Comparison of ENCODE assay signal across 8 cellular contexts in genomic region chr15:96326551-96327154, GRCh38. TPM values are rescaled to one million over a fixed set of nuclear protein-coding genes. Genes with fewer than 3 reads are reported as not detected.
DNase-seq lines count a peak whose midpoint lies in the region; ATAC-seq, FAIRE-seq and TF ChIP-seq lines count a peak whose summit lies in the region.

No MANE protein-coding gene starts in this region.

- H3K27me3 ChIP-seq in GM12878 (replicated peaks in 1 of 2; ENCODE audit: control insufficient read depth in 2 of 2, insufficient read depth in 2 of 2, low read length in 1 of 2) (peaks cover 0 to 26% of the 10 kb centered on the region in 2 experiments; a peak in 2 of 4 replicates), left lung (peaks cover 15 to 98% of the 10 kb centered on the region in 2 donors), uterus (no peaks in the 10 kb centered on the region)

- FAIRE-seq in GM12878 (lab: Jason Lieb, UNC), result no peak

- H3K4me1 ChIP-seq in GM12878 (ENCODE audit: control insufficient read depth, insufficient read depth, low read length) (peaks cover 6% of the 10 kb centered on the region; the same call in 1 of the 2 replicates), left lung (peaks cover 0 to 10% of the 10 kb centered on the region in 2 donors), uterus (no peaks in the 10 kb centered on the region)

- WGBS in GM12878 (ENCODE audit: insufficient coverage, insufficient replicate concordance, low lambda C conversion rate, missing lambda C conversion rate), result 26% methylated on average over 30 of the region's 32 CpGs

- H3K79me2 ChIP-seq in GM12878 (ENCODE audit: control insufficient read depth, insufficient read depth, low read length), result no peaks in the 10 kb centered on the region

- DNase-seq in AML-193 (lab: John Stamatoyannopoulos, UW), result peak; percentile 71 to 81
- no peak for DNase-seq in LNCaP clone FGC (ENCODE audit: low read depth)
- no peak for DNase-seq in GM12878 (ENCODE audit: low read depth, low spot score)
- DNase-seq in left lung, result peak; percentile 46 to 83
- peak; percentile 63 to 69 for DNase-seq in uterus
- DNase-seq in posterior vena cava (ENCODE audit: low spot score), result no peak
- no peak for DNase-seq in stimulated activated CD4-positive, alpha-beta T cell treated with anti-CD3 and anti-CD28 coated beads, Interleukin-4, amount 100 ng/mL, for 1 hour
- DNase-seq in SHP77 (lab: John Stamatoyannopoulos, UW), result no peak

- SMC1A ChIA-PET in GM12878 (lab: Charles Lee; ENCODE audit: uncharacterized antibody, unreplicated experiment), result interaction anchor here (0.6 to 7.4 kb wide), 54 partner anchors 9 to 1067 kb away, joined by 3 to 105 read pairs (median 5); no protein-coding TSS in a partner anchor

- H3K4me3 ChIP-seq in LNCaP clone FGC (ENCODE audit: low read depth, low read length) (peak overlapping the region; percentile 73), GM12878 (peak overlapping the region; percentile 55), left lung (peak overlapping the region; percentile 40 to 41), uterus (peak overlapping the region; percentile 69 to 79)

- no peaks in the 10 kb centered on the region; the same call in 2 of the 3 replicates for H3K9me3 ChIP-seq in GM12878 (replicated peaks; ENCODE audit: control insufficient read depth, insufficient read depth, low read length)
- H3K9me3 ChIP-seq in left lung, result no peaks in the 10 kb centered on the region
- H3K9me3 ChIP-seq in uterus, result no peaks in the 10 kb centered on the region

- TF ChIP-seq POLR2A in GM12878 (IDR thresholded peaks at IDR 0.05; ENCODE audit: low read depth, low read length) (no peak), uterus (IDR thresholded peaks at IDR 0.05) (peak in 1 of 2 donors; percentile 27)

- H3K27ac ChIP-seq in GM12878 (ENCODE audit: control insufficient read depth, insufficient read depth) (0 out of 2 replicates have a peak overlapping the region, but pooled peaks have one; percentile 25), left lung (peak overlapping the region; percentile 78 to 94), uterus (peak overlapping the region; percentile 98 to 100)

- H3K4me2 ChIP-seq in GM12878 (ENCODE audit: control insufficient read depth, insufficient read depth), result peak overlapping the region; percentile 74

- intact Hi-C loops in GM12878 (cut with micrococcal nuclease; ENCODE audit: unreplicated experiment), result loop anchor here (1.0 to 5.0 kb wide), 8 partner anchors 19 to 911 kb away; no protein-coding TSS in a partner anchor
- intact Hi-C loops in left lung (cut with DNase I), result loop anchor here in 1 of 2 donors (10.0 kb wide), 1 partner anchor 1042 kb away; no protein-coding TSS in a partner anchor
- intact Hi-C loops in uterus (cut with DNase I; ENCODE audit: low total_unique reads), result loop anchor here (10.0 kb wide), 2 partner anchors 142 to 1062 kb away; no protein-coding TSS in a partner anchor
- intact Hi-C loops in posterior vena cava (cut with DNase I), result loop anchor here (5.0 to 10.0 kb wide), 4 partner anchors 162 to 1064 kb away; no protein-coding TSS in a partner anchor

- TF ChIP-seq RAD21 in GM12878 (IDR thresholded peaks at IDR 0.05; ENCODE audit: insufficient read depth, low read depth, low read length), result no peak

- TF ChIP-seq CTCF in LNCaP clone FGC (IDR thresholded peaks at IDR 0.05; ENCODE audit: control insufficient read depth, extremely low read depth, insufficient read depth), result no peak
- TF ChIP-seq CTCF in GM12878 (IDR thresholded peaks at IDR 0.05 in 2 of 3, conservative IDR thresholded peaks at IDR 0.05 in 1 of 3; ENCODE audit: control insufficient read depth in 2 of 3, extremely low read depth in 1 of 3, insufficient read depth in 1 of 3, low read depth in 3 of 3, low read length in 3 of 3), result no peak
- TF ChIP-seq CTCF in left lung (IDR thresholded peaks at IDR 0.05), result no peak
- TF ChIP-seq CTCF in uterus (IDR thresholded peaks at IDR 0.05), result no peak

- TF ChIP-seq EP300 in GM12878 (IDR thresholded peaks at IDR 0.05; ENCODE audit: borderline replicate concordance in 1 of 2, control insufficient read depth in 1 of 2, low read depth in 2 of 2, low read length in 2 of 2), result no peak

- CTCF ChIA-PET in GM12878 (lab: Yijun Ruan, JAX), result interaction anchor here (0.6 to 7.2 kb wide), 43 partner anchors 9 to 1657 kb away, joined by 3 to 212 read pairs (median 4); no protein-coding TSS in a partner anchor

- peak overlapping the region; percentile 46 for H2AFZ ChIP-seq in GM12878 (ENCODE audit: control insufficient read depth, low read depth, low read length)

- H3K36me3 ChIP-seq in GM12878 (ENCODE audit: control insufficient read depth in 2 of 2, insufficient read depth in 2 of 2, low read length in 1 of 2) (no peaks in the 10 kb centered on the region), left lung (no peaks in the 10 kb centered on the region), uterus (no peaks in the 10 kb centered on the region)

- in situ Hi-C loops in GM12878 (cut with MboI), result loop anchor here (10.0 kb wide), 1 partner anchor 908 kb away; no protein-coding TSS in a partner anchor

- TSS peak; percentile 60 for BruUV-seq in GM12878 (replicated peaks; lab: Mats Ljungman, UMichigan)

- H4K20me1 ChIP-seq in GM12878 (ENCODE audit: control insufficient read depth, insufficient read depth), result no peaks in the 10 kb centered on the region

- H3K9ac ChIP-seq in GM12878 (ENCODE audit: control insufficient read depth, insufficient read depth, low read length), result no peak overlapping the region; the same call in 1 of the 2 replicates

- RAD21 ChIA-PET in GM12878 (lab: Charles Lee; ENCODE audit: unreplicated experiment), result interaction anchor here (0.6 to 7.6 kb wide), 53 partner anchors 9 to 1429 kb away, joined by 3 to 252 read pairs (median 4); no protein-coding TSS in a partner anchor

- POLR2A ChIA-PET in GM12878 (lab: Charles Lee), result interaction anchor here (0.6 to 7.4 kb wide), 7 partner anchors 9 to 919 kb away, joined by 3 to 163 read pairs (median 4); no protein-coding TSS in a partner anchor

- peak; percentile 18 for ATAC-seq in GM12878
- ATAC-seq in left lung, result peak; percentile 34

TF ChIP-seq in GM12878, 131 proteins besides CTCF, POLR2A, EP300 and RAD21 (continues in another document):
- TF ChIP-seq HCFC1 (IDR thresholded peaks at IDR 0.05; ENCODE audit: low read length) (no peak), ZBTB11 (CRISPR knock-in tag; IDR thresholded peaks at IDR 0.05) (no peak), CBX5 (IDR thresholded peaks at IDR 0.05; ENCODE audit: low read depth) (no peak), NR2C2 (IDR thresholded peaks at IDR 0.05; ENCODE audit: borderline replicate concordance, control insufficient read depth, insufficient read length, low read depth) (no peak), NBN (IDR thresholded peaks at IDR 0.05) (no peak), SMC3 (IDR thresholded peaks at IDR 0.05; ENCODE audit: borderline replicate concordance, low read length) (no peak)

RNA-seq across cellular contexts. Expression of gene NR2F2, which starts 3.8 kb away (rescaled TPM):
- 21.4 and 23.4 TPM in 2 replicates for total RNA-seq in GM12878 (2013; cell fraction: nucleolus; rRNA removed)
- total RNA-seq in GM12878 (2014; rRNA removed) (0.82 and 1.1 TPM in 2 replicates), GM12878 (2014; rRNA removed; fragmentation: Illumina TruSeq; extraction: Trizol) (1.7 and 1.9 TPM in 2 replicates), GM12878 (2021) (9.4 and 10.1 TPM in 2 replicates), left lung (10 to 100 TPM; 53.4 to 76.0 TPM), uterus (100 to 1,000 TPM in 1 of 4 donors, 10 to 100 TPM in 3; 23.6 to 255 (median 51.9) TPM), posterior vena cava (100 to 1,000 TPM; 208 to 213 TPM)
- 0.34 TPM for polyA plus RNA-seq in GM12878 (2011; ENCODE audit: low read depth)
- polyA plus RNA-seq in GM12878 (2011; rRNA removed) (8.7 and 10.0 TPM in 2 replicates), GM12878 (2014; fragmentation: Illumina TruSeq; extraction: Trizol) (6.9 TPM in 2 replicates), GM12878 (2014; fragmentation: Nextera tagmentation; extraction: Ambion mirVana) (1 to 10 TPM; 2.3 to 3.2 TPM), GM12878 (2014; rRNA removed) (3.7 and 6.6 TPM in 2 replicates), GM12878 (2016; fragmentation: Nextera tagmentation; extraction: Ambion mirVana) (1 to 10 TPM; 1.8 to 3.1 TPM)
- 13.9 and 14.3 TPM in 2 replicates for polyA plus RNA-seq in GM12878 (2011; cell fraction: cytosol; rRNA removed)
- polyA plus RNA-seq in GM12878 (2011; cell fraction: nucleus; rRNA removed), result 14.0 and 17.0 TPM in 2 replicates
- polyA plus RNA-seq in GM12878 (2012), result 2.4 and 2.6 TPM in 2 replicates
- polyA minus RNA-seq in GM12878 (2011; rRNA and poly(A)+ RNA removed), result 7.2 and 11.2 TPM in 2 replicates
- polyA minus RNA-seq in GM12878 (2011; cell fraction: cytosol; rRNA and poly(A)+ RNA removed), result 12.4 and 19.1 TPM in 2 replicates
- 9.9 and 15.4 TPM in 2 replicates for polyA minus RNA-seq in GM12878 (2011; cell fraction: nucleus; rRNA and poly(A)+ RNA removed)

Comparison
In these comparisons a context has a peak if more than half of its experiments do, and no peak if none do; other contexts are left out.
1. DNase-seq: peak in AML-193 (2 of 2), left lung (2 of 2) and uterus (2 of 2); none in LNCaP clone FGC (single experiment), GM12878 (single experiment), posterior vena cava (single experiment), stimulated activated CD4-positive, alpha-beta T cell treated with anti-CD3 and anti-CD28 coated beads, Interleukin-4, amount 100 ng/mL, for 1 hour (single experiment) and SHP77 (0 of 2).
2. H3K27ac ChIP-seq: peak in every context shown above with its lines; median percentile 99 in uterus; 86 in left lung; 25 in GM12878.
3. Peak in every context shown above with its lines, with median percentiles within 50 percentile points of each other: H3K4me3 ChIP-seq.